Comparison of ENCODE assay signal across 23 cellular contexts in the genomic region with DNA sequence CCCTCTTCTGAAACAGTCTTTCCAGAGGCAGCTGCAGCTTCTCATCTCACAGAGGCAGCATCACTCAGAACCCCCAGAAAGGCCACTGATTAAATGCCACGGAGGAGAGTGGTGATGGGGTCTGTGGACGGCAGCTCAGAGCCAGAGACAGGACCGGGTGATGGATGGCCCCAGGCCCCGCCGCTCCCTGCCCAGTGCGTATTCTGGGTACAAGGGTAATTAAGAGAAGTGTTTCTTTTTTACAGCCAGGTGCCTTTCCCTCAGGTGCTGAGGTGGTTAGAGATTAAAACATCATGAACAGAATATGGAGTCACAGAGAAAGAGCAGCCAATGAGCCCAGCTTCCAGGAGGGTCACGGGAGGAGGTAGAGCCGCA.
DNase-seq lines count a peak whose midpoint lies in the region; ATAC-seq, FAIRE-seq and TF ChIP-seq lines count a peak whose summit lies in the region.
"Had no signal": no experiment of that assay in that cellular context is flagged by ENCODE, and none has a peak within 500 bp of the region (broad histone marks: within the 10 kb centered on the region; RNA-seq: fewer than 3 reads in every experiment).

No MANE protein-coding gene starts in this region.

- CTCF ChIA-PET in HepG2 (lab: Yijun Ruan, JAX; ENCODE audit: low intra/inter-chr PET ratio, low total read pairs), result no interaction called here

- H3K4me3 ChIP-seq in HepG2 (replicated peaks in 1 of 3; ENCODE audit: insufficient read depth in 1 of 3, low read depth in 2 of 3, low read length in 3 of 3) (peak overlapping the region in 1 of 3 experiments; percentile 26; a peak in 2 of 6 replicates), right lobe of liver (no peak overlapping the region), RWPE2 (ENCODE audit: severe bottlenecking) (no peak overlapping the region), heart left ventricle (no peak overlapping the region)
- H3K4me3 ChIP-seq: A549 had no signal

- no peak overlapping the region for H3K9ac ChIP-seq in HepG2 (ENCODE audit: insufficient read depth, low read depth, low read length)

- FAIRE-seq in HepG2 (lab: Jason Lieb, UNC), result no peak
- FAIRE-seq: A549, D721Med, G401.6, GM12891, GM19239 had no signal

- peak overlapping the region; percentile 25 for H2AFZ ChIP-seq in HepG2 (ENCODE audit: low read length)

- no peak overlapping the region for H3K27ac ChIP-seq in HepG2 (ENCODE audit: extremely low read length, insufficient read depth, low read length)
- no peak overlapping the region for H3K27ac ChIP-seq in right lobe of liver
- H3K27ac ChIP-seq in RWPE2 (ENCODE audit: poor library complexity, severe bottlenecking), result no peak overlapping the region
- H3K27ac ChIP-seq in heart left ventricle, result no peak overlapping the region
- H3K27ac ChIP-seq: 22Rv1, A549 had no signal

- DNase-seq in HepG2 (ENCODE audit: low spot score) (no peak), right lobe of liver (no peak), RWPE2 (ENCODE audit: low spot score) (peak; percentile 64), glutamatergic neuron (no peak), heart left ventricle (no peak), epidermal melanocyte (ENCODE audit: insufficient read length, low spot score) (no peak)
- DNase-seq: AML-193; Calu3; CD4-positive, alpha-beta memory T cell; CD4-positive, CD25-positive, alpha-beta regulatory T cell; CD8-positive, alpha-beta memory T cell; COR-L47; DMS79 treated with DMSO at 0.1 percent for 48 hours; GF-D8 had no signal

- intact Hi-C loops in HepG2 (cut with micrococcal nuclease; ENCODE audit: unreplicated experiment) (no loop called here), right lobe of liver (cut with DNase I) (no loop called here), heart left ventricle (cut with DNase I) (no loop called here)

- no peaks in the 10 kb centered on the region for H3K36me3 ChIP-seq in HepG2 (replicated peaks in 1 of 2; ENCODE audit: control insufficient read depth in 1 of 2, insufficient read depth in 2 of 2, low read length in 2 of 2)
- no peaks in the 10 kb centered on the region for H3K36me3 ChIP-seq in right lobe of liver
- no peaks in the 10 kb centered on the region for H3K36me3 ChIP-seq in RWPE2 (ENCODE audit: low read depth)
- no peaks in the 10 kb centered on the region for H3K36me3 ChIP-seq in heart left ventricle

- H3K4me1 ChIP-seq in HepG2 (ENCODE audit: insufficient read depth, low read length) (peaks cover 59% of the 10 kb centered on the region), right lobe of liver (no peaks in the 10 kb centered on the region), RWPE2 (ENCODE audit: insufficient read depth, poor library complexity, severe bottlenecking) (no peaks in the 10 kb centered on the region), heart left ventricle (peaks cover 0 to 15% (median 5%) of the 10 kb centered on the region in 12 donors)

- H3K9me3 ChIP-seq in HepG2 (ENCODE audit: low read length) (peaks cover 8% of the 10 kb centered on the region), right lobe of liver (no peaks in the 10 kb centered on the region), RWPE2 (ENCODE audit: severe bottlenecking) (no peaks in the 10 kb centered on the region), heart left ventricle (peaks cover 0 to 11% (median 0%) of the 10 kb centered on the region in 12 donors)
- H3K9me3 ChIP-seq: A549 had no signal

- 65% methylated on average over 8 of the region's 8 CpGs for WGBS in HepG2 (ENCODE audit: low lambda C conversion rate)
- 80% methylated on average over 3 of the region's 8 CpGs for WGBS in right lobe of liver (ENCODE audit: insufficient coverage, low coverage, low lambda C conversion rate, missing lambda C conversion rate)
- 94 to 95% (median 95%) methylated on average over 8 of the region's 8 CpGs for WGBS in heart left ventricle, 4 donors

- TF ChIP-seq POLR2A in HepG2 (IDR thresholded peaks at IDR 0.05; ENCODE audit: insufficient read depth in 1 of 2, low read depth in 2 of 2, low read length in 2 of 2), result no peak
- TF ChIP-seq POLR2A in right lobe of liver (IDR thresholded peaks at IDR 0.05), result no peak
- no peak for TF ChIP-seq POLR2A in heart left ventricle (IDR thresholded peaks at IDR 0.05)

- H3K36me3 Mint-ChIP-seq in glutamatergic neuron (ENCODE audit: unreplicated experiment), result peaks cover 22% of the 10 kb centered on the region
- H3K36me3 Mint-ChIP-seq: CD14-positive monocyte; CD4-positive, alpha-beta memory T cell; CD4-positive, CD25-positive, alpha-beta regulatory T cell had no signal

- no peaks in the 10 kb centered on the region for H3K79me2 ChIP-seq in HepG2 (ENCODE audit: insufficient read depth, low read length)

- H3K27ac Mint-ChIP-seq in glutamatergic neuron (ENCODE audit: unreplicated experiment), result no peak overlapping the region
- H3K27ac Mint-ChIP-seq: B cell; CD14-positive monocyte; CD4-positive, alpha-beta memory T cell; CD4-positive, CD25-positive, alpha-beta regulatory T cell; CD8-positive, alpha-beta memory T cell had no signal

- H4K20me1 ChIP-seq in HepG2 (ENCODE audit: insufficient read depth, low read length), result no peaks in the 10 kb centered on the region

- peaks cover 21% of the 10 kb centered on the region for H3K4me1 Mint-ChIP-seq in glutamatergic neuron (ENCODE audit: low read depth, unreplicated experiment)
- H3K4me1 Mint-ChIP-seq: B cell; CD14-positive monocyte; CD4-positive, alpha-beta memory T cell; CD4-positive, CD25-positive, alpha-beta regulatory T cell; CD8-positive, alpha-beta memory T cell had no signal

- BruUV-seq in HepG2 (replicated peaks; lab: Mats Ljungman, UMichigan), result no TSS peak

- no peak for TF ChIP-seq RAD21 in HepG2 (CRISPR knock-in tag; IDR thresholded peaks at IDR 0.05)

- TF ChIP-seq CTCF in HepG2 (CRISPR knock-in tag; IDR thresholded peaks at IDR 0.05) (no peak), right lobe of liver (IDR thresholded peaks at IDR 0.05) (no peak), RWPE2 (IDR thresholded peaks at IDR 0.05; ENCODE audit: poor library complexity, severe bottlenecking) (no peak), glutamatergic neuron (IDR thresholded peaks at IDR 0.05; ENCODE audit: partially characterized antibody, unreplicated experiment) (no peak), heart left ventricle (IDR thresholded peaks at IDR 0.05) (no peak)

- in situ Hi-C loops in HepG2 (cut with HindIII; ENCODE audit: extremely low pct_ligation_motif_present, low pct_unique_long_range_greater_than_20kb), result no loop called here

- TF ChIP-seq EP300 in HepG2 (IDR thresholded peaks at IDR 0.05; ENCODE audit: low read depth in 2 of 2, low read length in 2 of 2) (no peak), HepG2 (CRISPR knock-in tag; IDR thresholded peaks at IDR 0.05; ENCODE audit: borderline replicate concordance) (no peak)

- H3K4me2 ChIP-seq in HepG2 (ENCODE audit: low read depth, low read length), result peak overlapping the region; percentile 65
- H3K4me2 ChIP-seq: A549 had no signal

- peak overlapping the region; percentile 16 for H3K4me3 Mint-ChIP-seq in glutamatergic neuron (ENCODE audit: unreplicated experiment)
- H3K4me3 Mint-ChIP-seq: B cell; CD14-positive monocyte; CD4-positive, alpha-beta memory T cell; CD8-positive, alpha-beta memory T cell had no signal

- POLR2A ChIA-PET in HepG2 (lab: Yijun Ruan, JAX), result interaction anchor here (2.4 to 3.6 kb wide), 3 partner anchors 11 to 21 kb away, joined by 18 to 30 read pairs (median 24); no protein-coding TSS in a partner anchor

- ATAC-seq in HepG2 (no peak; the same call in 2 of the 3 replicates), right lobe of liver (no peak), RWPE2 (ENCODE audit: low read depth) (no peak), heart left ventricle (no peak), GM21390 (IDR thresholded peaks at IDR 0.05; ENCODE audit: unreplicated experiment) (no peak)
- ATAC-seq: A549 had no signal

- peaks cover 0 to 2% of the 10 kb centered on the region in 2 experiments; a peak in 1 of 5 replicates for H3K27me3 ChIP-seq in HepG2 (ENCODE audit: control insufficient read depth in 1 of 2, insufficient read depth in 2 of 2, low read length in 2 of 2)
- no peaks in the 10 kb centered on the region for H3K27me3 ChIP-seq in right lobe of liver
- H3K27me3 ChIP-seq in RWPE2 (ENCODE audit: insufficient read depth, poor library complexity, severe bottlenecking), result peaks cover 29% of the 10 kb centered on the region
- peaks cover 0 to 5% (median 0%) of the 10 kb centered on the region in 9 donors for H3K27me3 ChIP-seq in heart left ventricle

- H3K27me3 Mint-ChIP-seq in glutamatergic neuron (ENCODE audit: unreplicated experiment), result peaks cover 4% of the 10 kb centered on the region

- peaks cover 14% of the 10 kb centered on the region for H3K9me3 Mint-ChIP-seq in glutamatergic neuron (ENCODE audit: unreplicated experiment)

TF ChIP-seq in HepG2, 621 proteins besides CTCF, POLR2A, EP300 and RAD21 (continues in another document):
- TF ChIP-seq ZFP36 (IDR thresholded peaks at IDR 0.05; ENCODE audit: borderline replicate concordance, low read depth, low read length, partially characterized antibody), result no peak
- 0 out of 2 replicates have a peak, but pooled peaks have one; percentile 9 for TF ChIP-seq ZNF746 (CRISPR knock-in tag; IDR thresholded peaks at IDR 0.05)
- TF ChIP-seq, protein P1, sequence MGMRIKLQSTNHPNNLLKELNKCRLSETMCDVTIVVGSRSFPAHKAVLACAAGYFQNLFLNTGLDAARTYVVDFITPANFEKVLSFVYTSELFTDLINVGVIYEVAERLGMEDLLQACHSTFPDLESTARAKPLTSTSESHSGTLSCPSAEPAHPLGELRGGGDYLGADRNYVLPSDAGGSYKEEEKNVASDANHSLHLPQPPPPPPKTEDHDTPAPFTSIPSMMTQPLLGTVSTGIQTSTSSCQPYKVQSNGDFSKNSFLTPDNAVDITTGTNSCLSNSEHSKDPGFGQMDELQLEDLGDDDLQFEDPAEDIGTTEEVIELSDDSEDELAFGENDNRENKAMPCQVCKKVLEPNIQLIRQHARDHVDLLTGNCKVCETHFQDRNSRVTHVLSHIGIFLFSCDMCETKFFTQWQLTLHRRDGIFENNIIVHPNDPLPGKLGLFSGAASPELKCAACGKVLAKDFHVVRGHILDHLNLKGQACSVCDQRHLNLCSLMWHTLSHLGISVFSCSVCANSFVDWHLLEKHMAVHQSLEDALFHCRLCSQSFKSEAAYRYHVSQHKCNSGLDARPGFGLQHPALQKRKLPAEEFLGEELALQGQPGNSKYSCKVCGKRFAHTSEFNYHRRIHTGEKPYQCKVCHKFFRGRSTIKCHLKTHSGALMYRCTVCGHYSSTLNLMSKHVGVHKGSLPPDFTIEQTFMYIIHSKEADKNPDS (CRISPR knock-in tag; IDR thresholded peaks at IDR 0.05), result no peak
- TF ChIP-seq SOX6 (IDR thresholded peaks at IDR 0.05), result no peak
- TF ChIP-seq SOX6 (CRISPR knock-in tag; IDR thresholded peaks at IDR 0.05), result 0 out of 2 replicates have a peak, but pooled peaks have one; percentile 20
- no peak for TF ChIP-seq ZNF598 (CRISPR knock-in tag; IDR thresholded peaks at IDR 0.05; ENCODE audit: borderline replicate concordance)
- 0 out of 2 replicates have a peak, but pooled peaks have one; percentile 26 for TF ChIP-seq ZNF484 (CRISPR knock-in tag; IDR thresholded peaks at IDR 0.05; ENCODE audit: borderline replicate concordance, low read depth)
- peak; percentile 46 for TF ChIP-seq MED8 (CRISPR knock-in tag; IDR thresholded peaks at IDR 0.05; ENCODE audit: insufficient replicate concordance)
- 0 out of 2 replicates have a peak, but pooled peaks have one; percentile 32 for TF ChIP-seq SRY (CRISPR knock-in tag; IDR thresholded peaks at IDR 0.05)
- TF ChIP-seq THYN1 (CRISPR knock-in tag; IDR thresholded peaks at IDR 0.05; ENCODE audit: borderline replicate concordance, low read depth), result no peak
